ENCODE assay signal across 23 cellular contexts in genomic region chr10:21052072-21052708, GRCh38.
A peak's percentile ranks its signal among the peaks of the same experiment; 100 is the strongest.
DNase-seq lines count a peak whose midpoint lies in the region; ATAC-seq and TF ChIP-seq lines count a peak whose summit lies in the region.
"Had no signal": no experiment of that assay in that cellular context is flagged by ENCODE, and none has a peak within 500 bp of the region (broad histone marks: within the 10 kb centered on the region; RNA-seq: fewer than 3 reads in every experiment).

No MANE protein-coding gene starts in this region.

- dilution Hi-C loops in IMR-90 (cut with HindIII; ENCODE audit: low sequenced_read_pairs, unreplicated experiment): no loop called here

- no peak overlapping the region for H2BK20ac ChIP-seq in IMR-90 (ENCODE audit: low read depth, low read length)

- intact Hi-C loops in IMR-90 (cut with micrococcal nuclease) (no loop called here), PC-3 (cut with micrococcal nuclease) (no loop called here)

- H3K9me2 ChIP-seq in PC-3 (replicated peaks; ENCODE audit: low read length): no peaks in the 10 kb centered on the region

- in situ Hi-C loops in IMR-90 (cut with MboI; ENCODE audit: low sequenced_read_pairs): no loop called here

- no peaks in the 10 kb centered on the region for H3K4me1 ChIP-seq in IMR-90 (ENCODE audit: control insufficient read depth, insufficient read depth, low read length)
- peaks cover 13% of the 10 kb centered on the region for H3K4me1 ChIP-seq in PC-3 (ENCODE audit: insufficient read depth, low read length)
- H3K4me1 ChIP-seq: BE2C had no signal

- CTCF ChIA-PET in IMR-90 (lab: Yijun Ruan, JAX): no interaction called here
- CTCF ChIA-PET in PC-3 (lab: Charles Lee): no interaction called here

- no peak overlapping the region for H2AK5ac ChIP-seq in IMR-90 (ENCODE audit: low read depth, low read length)

- H3K14ac ChIP-seq in IMR-90 (replicated peaks; ENCODE audit: low read depth, low read length): no peak overlapping the region

- no peaks in the 10 kb centered on the region for H3K27me3 ChIP-seq in IMR-90 (ENCODE audit: control insufficient read depth, insufficient read depth, low read length)
- no peaks in the 10 kb centered on the region for H3K27me3 ChIP-seq in PC-3 (ENCODE audit: low read length)
- H3K27me3 ChIP-seq: BE2C, BLaER1 had no signal

- DNase-seq in IMR-90 (no peak), MV-4-11 (lab: John Stamatoyannopoulos, UW) (peak; percentile 82), fibroblast of mammary gland (ENCODE audit: low read depth) (peak; percentile 25), retina (no peak), PC-3 (no peak)
- DNase-seq: 8988T; ACHN; BE2C; C1 segment of cervical spinal cord; CD4-positive, alpha-beta memory T cell; CD4-positive, CD25-positive, alpha-beta regulatory T cell; CD8-positive, alpha-beta memory T cell; COR-L47; DMS 273 treated with DMSO at 0.1 percent for 48 hours; DMS153; DMS53; DMS79; DND-41; EL; GDM1 had no signal

- H2BK15ac ChIP-seq in IMR-90 (ENCODE audit: low read depth, low read length): no peak overlapping the region

- H2AFZ ChIP-seq in IMR-90 (replicated peaks; ENCODE audit: low read length, poor library complexity) (peak overlapping the region; percentile 25), PC-3 (ENCODE audit: low read length) (no peak overlapping the region)

- no peaks in the 10 kb centered on the region for H3F3A ChIP-seq in PC-3 (ENCODE audit: low read length, unreplicated experiment)

- POLR2A ChIA-PET in IMR-90 (lab: Charles Lee; ENCODE audit: unreplicated experiment) (no interaction called here), PC-3 (lab: Charles Lee; ENCODE audit: unreplicated experiment) (no interaction called here)

- ATAC-seq in IMR-90 (ENCODE audit: low read depth) (no peak), HG03135 (IDR thresholded peaks at IDR 0.05; ENCODE audit: unreplicated experiment) (no peak), PC-3 (no peak)
- ATAC-seq: GM12878 had no signal

- BruUV-seq in IMR-90 (replicated peaks; lab: Mats Ljungman, UMichigan) (no TSS peak), PC-3 (replicated peaks; lab: Mats Ljungman, UMichigan) (no TSS peak)

- no peak overlapping the region for H2BK120ac ChIP-seq in IMR-90 (ENCODE audit: low read depth, low read length)

- no peak overlapping the region for H3K23ac ChIP-seq in IMR-90 (ENCODE audit: low read depth, low read length)

- H3K9me3 ChIP-seq in IMR-90 (ENCODE audit: control insufficient read depth, insufficient read depth, low read length) (no peaks in the 10 kb centered on the region; the same call in 1 of the 2 replicates), PC-3 (ENCODE audit: low read length) (no peaks in the 10 kb centered on the region)
- H3K9me3 ChIP-seq: BE2C had no signal

- no peak for TF ChIP-seq RAD21 in IMR-90 (IDR thresholded peaks at IDR 0.05; ENCODE audit: low read length)

- H3K79me2 ChIP-seq in PC-3 (ENCODE audit: low read length): no peaks in the 10 kb centered on the region

- no peak overlapping the region for H3K27ac ChIP-seq in IMR-90 (ENCODE audit: insufficient read depth, low read length)
- H3K27ac ChIP-seq in PC-3 (ENCODE audit: low read length): no peak overlapping the region
- H3K27ac ChIP-seq: BLaER1 had no signal

- no peak overlapping the region for H4K8ac ChIP-seq in IMR-90 (ENCODE audit: low read depth in 2 of 2, low read length in 2 of 2)

- H3K4ac ChIP-seq in IMR-90 (ENCODE audit: low read depth, low read length): no peak overlapping the region

- H4K20me1 ChIP-seq in IMR-90 (ENCODE audit: insufficient read depth, low read length) (no peaks in the 10 kb centered on the region), PC-3 (ENCODE audit: low read length) (no peaks in the 10 kb centered on the region)
- H4K20me1 ChIP-seq: BLaER1 had no signal

- TF ChIP-seq POLR2A in IMR-90 (IDR thresholded peaks at IDR 0.05; ENCODE audit: low read depth, low read length): no peak

- no peak overlapping the region for H4K91ac ChIP-seq in IMR-90 (ENCODE audit: insufficient read depth, low read depth, low read length)

- TF ChIP-seq CTCF in IMR-90 (conservative IDR thresholded peaks at IDR 0.05; ENCODE audit: low read depth, low read length) (no peak), fibroblast of mammary gland (conservative IDR thresholded peaks at IDR 0.05; ENCODE audit: control insufficient read depth, insufficient read depth, low read depth, low read length) (no peak), PC-3 (conservative IDR thresholded peaks at IDR 0.05; ENCODE audit: low read depth, low read length) (no peak)

- H3K18ac ChIP-seq in IMR-90 (ENCODE audit: low read depth, low read length): no peak overlapping the region

- H3K4me2 ChIP-seq in IMR-90 (ENCODE audit: low read depth, low read length) (no peak overlapping the region), PC-3 (ENCODE audit: low read length) (no peak overlapping the region)
- H3K4me2 ChIP-seq: BLaER1 had no signal

- no peak overlapping the region for H2BK5ac ChIP-seq in IMR-90 (ENCODE audit: low read depth, low read length, poor library complexity, severe bottlenecking)

- H3K79me1 ChIP-seq in IMR-90 (ENCODE audit: low read depth in 1 of 2, low read length in 2 of 2): no peaks in the 10 kb centered on the region

- no peaks in the 10 kb centered on the region for H3K9me1 ChIP-seq in IMR-90 (ENCODE audit: insufficient read depth, low read length)

- no CpG with 5 or more reads among the region's 5 CpGs for WGBS in IMR-90 (ENCODE audit: extremely low coverage in 2 of 2, insufficient read length in 1 of 2), 2 experiments

- H2AK9ac ChIP-seq in IMR-90 (replicated peaks; ENCODE audit: low read depth, low read length, poor library complexity): no peak overlapping the region

- H3K9ac ChIP-seq in IMR-90 (ENCODE audit: low read depth, low read length) (no peak overlapping the region), PC-3 (ENCODE audit: low read length) (no peak overlapping the region)
- H3K9ac ChIP-seq: BLaER1 had no signal

- H3K56ac ChIP-seq in IMR-90 (ENCODE audit: extremely low read depth, insufficient read depth, low read length): no peak overlapping the region

- H3K4me3 ChIP-seq in IMR-90 (ENCODE audit: insufficient read depth, low read depth, low read length) (no peak overlapping the region), fibroblast of mammary gland (ENCODE audit: control insufficient read depth, low read depth, low read length) (no peak overlapping the region), PC-3 (ENCODE audit: low read length) (no peak overlapping the region)
- H3K4me3 ChIP-seq: BLaER1, GM12878 had no signal

- H3K36me3 ChIP-seq in IMR-90 (ENCODE audit: control insufficient read depth, insufficient read depth, low read length) (no peaks in the 10 kb centered on the region), PC-3 (ENCODE audit: low read depth, low read length) (no peaks in the 10 kb centered on the region)
- H3K36me3 ChIP-seq: BE2C, BLaER1 had no signal

- no peak overlapping the region for H4K5ac ChIP-seq in IMR-90 (ENCODE audit: low read depth, low read length)

TF ChIP-seq in IMR-90, 13 proteins besides CTCF, POLR2A, EP300 and RAD21:
- no peak for TF ChIP-seq RFX5 (IDR thresholded peaks at IDR 0.05; ENCODE audit: low read depth, low read length)
- TF ChIP-seq ELK1 (IDR thresholded peaks at IDR 0.05; ENCODE audit: borderline replicate concordance, low read depth, low read length): no peak
- TF ChIP-seq, protein P1, sequence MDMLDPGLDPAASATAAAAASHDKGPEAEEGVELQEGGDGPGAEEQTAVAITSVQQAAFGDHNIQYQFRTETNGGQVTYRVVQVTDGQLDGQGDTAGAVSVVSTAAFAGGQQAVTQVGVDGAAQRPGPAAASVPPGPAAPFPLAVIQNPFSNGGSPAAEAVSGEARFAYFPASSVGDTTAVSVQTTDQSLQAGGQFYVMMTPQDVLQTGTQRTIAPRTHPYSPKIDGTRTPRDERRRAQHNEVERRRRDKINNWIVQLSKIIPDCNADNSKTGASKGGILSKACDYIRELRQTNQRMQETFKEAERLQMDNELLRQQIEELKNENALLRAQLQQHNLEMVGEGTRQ (IDR thresholded peaks at IDR 0.05; ENCODE audit: low read depth, low read length): no peak
- TF ChIP-seq BHLHE40 (IDR thresholded peaks at IDR 0.05; ENCODE audit: low read depth, low read length): no peak
- no peak for TF ChIP-seq SMC3 (IDR thresholded peaks at IDR 0.05; ENCODE audit: low read depth, low read length)
- TF ChIP-seq RCOR1 (IDR thresholded peaks at IDR 0.05; ENCODE audit: insufficient replicate concordance, low read length): no peak
- no peak for TF ChIP-seq MAFK (IDR thresholded peaks at IDR 0.05; ENCODE audit: low read depth, low read length)
- no peak for TF ChIP-seq MAZ (IDR thresholded peaks at IDR 0.05; ENCODE audit: borderline replicate concordance, low read depth, low read length)

Comparison
In these comparisons a context has a peak if more than half of its experiments do, and no peak if none do; other contexts are left out.
1. DNase-seq: peak in MV-4-11 (single experiment) and fibroblast of mammary gland (single experiment); none in IMR-90 (single experiment), retina (single experiment) and PC-3 (single experiment).